ENCODE assay signal across 8 cellular contexts in genomic region chr6:157274116-157274470, GRCh38. TPM values are rescaled to one million over a fixed set of nuclear protein-coding genes. Genes with fewer than 3 reads are reported as not detected.
A peak's percentile ranks its signal among the peaks of the same experiment; 100 is the strongest.
DNase-seq lines count a peak whose midpoint lies in the region; ATAC-seq and TF ChIP-seq lines count a peak whose summit lies in the region.

No MANE protein-coding gene starts in this region.

- H3K9me3 Mint-ChIP-seq in stimulated activated naive B cell treated with anti-CD40 and anti-IgM and Interleukin-4, amounts not matched to agents 10 μg/mL and 1 μg/mL and 100 μg/mL, for 72 hours = peaks cover 8 to 10% of the 10 kb centered on the region in 2 donors

- no peaks in the 10 kb centered on the region for H3K36me3 Mint-ChIP-seq in stimulated activated naive B cell treated with anti-CD40 and anti-IgM and Interleukin-4, amounts not matched to agents 10 μg/mL and 1 μg/mL and 100 μg/mL, for 72 hours

- no peak for ATAC-seq in stimulated activated naive B cell treated with anti-CD40 and anti-IgM and Interleukin-4, amounts not matched to agents 10 μg/mL and 1 μg/mL and 100 μg/mL, for 72 hours (replicated peaks)
- ATAC-seq in GM19467 (IDR thresholded peaks at IDR 0.05; ENCODE audit: unreplicated experiment) = no peak
- no peak for ATAC-seq in sciatic nerve

- intact Hi-C loops in sciatic nerve (cut with DNase I) = no loop called here

- H3K4me1 ChIP-seq in iPS DF 6.9 (ENCODE audit: control insufficient read depth, insufficient read depth, low read length) = no peaks in the 10 kb centered on the region

- H3K27me3 Mint-ChIP-seq in stimulated activated naive B cell treated with anti-CD40 and anti-IgM and Interleukin-4, amounts not matched to agents 10 μg/mL and 1 μg/mL and 100 μg/mL, for 72 hours = no peaks in the 10 kb centered on the region

- no CpG with 5 or more reads among the region's 18 CpGs for WGBS in iPS DF 6.9 (ENCODE audit: insufficient coverage, insufficient read length)

- H3K36me3 ChIP-seq in iPS DF 6.9 (ENCODE audit: control insufficient read depth, insufficient read depth, low read length) = no peaks in the 10 kb centered on the region

- peak overlapping the region; percentile 96 to 97 for H3K4me3 Mint-ChIP-seq in stimulated activated naive B cell treated with anti-CD40 and anti-IgM and Interleukin-4, amounts not matched to agents 10 μg/mL and 1 μg/mL and 100 μg/mL, for 72 hours

- no peaks in the 10 kb centered on the region for H3K27me3 ChIP-seq in iPS DF 6.9 (ENCODE audit: control insufficient read depth, insufficient read depth, low read length)

- peaks cover 1 to 12% of the 10 kb centered on the region in 2 donors for H3K4me1 Mint-ChIP-seq in stimulated activated naive B cell treated with anti-CD40 and anti-IgM and Interleukin-4, amounts not matched to agents 10 μg/mL and 1 μg/mL and 100 μg/mL, for 72 hours

- peak overlapping the region; percentile 97 for H3K27ac Mint-ChIP-seq in stimulated activated naive B cell treated with anti-CD40 and anti-IgM and Interleukin-4, amounts not matched to agents 10 μg/mL and 1 μg/mL and 100 μg/mL, for 72 hours

- no peaks in the 10 kb centered on the region for H3K9me3 ChIP-seq in iPS DF 6.9 (ENCODE audit: control insufficient read depth, insufficient read depth, low read length)

- DNase-seq in NCI-H1105 treated with DMSO at 0.1 percent for 48 hours (lab: John Stamatoyannopoulos, UW) = peak; percentile 63
- no peak for DNase-seq in NCI-H1105 (lab: John Stamatoyannopoulos, UW)
- no peak for DNase-seq in iPS DF 6.9 (ENCODE audit: low read depth, low spot score)
- no peak for DNase-seq in stimulated activated naive B cell treated with anti-CD40 and anti-IgM and Interleukin-4, amounts not matched to agents 10 μg/mL and 1 μg/mL and 100 μg/mL, for 72 hours
- no peak for DNase-seq in stimulated activated naive CD4-positive, alpha-beta T cell treated with Interleukin-2 at 50 U/mL for 16 hours (lab: John Stamatoyannopoulos, UW)
- DNase-seq in sciatic nerve (ENCODE audit: low spot score) = no peak

- peak overlapping the region; percentile 59 for H3K4me3 ChIP-seq in WI38 (ENCODE audit: low read depth, low read length)
- peak overlapping the region; percentile 71; the same call in 1 of the 2 replicates for H3K4me3 ChIP-seq in iPS DF 6.9 (ENCODE audit: low read length)

- H3K27ac ChIP-seq in iPS DF 6.9 (ENCODE audit: low read length) = no peak overlapping the region

- TF ChIP-seq CTCF in WI38 (IDR thresholded peaks at IDR 0.05; ENCODE audit: low read depth, low read length) = no peak

RNA-seq across cellular contexts. Expression of gene TMEM242, which starts 49.2 kb away (rescaled TPM):
- total RNA-seq in sciatic nerve = 13.2 TPM
